Comparison of ENCODE assay signal across 14 cellular contexts in genomic region chr4:139902328-139903217, GRCh38.
DNase-seq lines count a peak whose midpoint lies in the region; ATAC-seq, FAIRE-seq and TF ChIP-seq lines count a peak whose summit lies in the region.
"Had no signal": no experiment of that assay in that cellular context is flagged by ENCODE, and none has a peak within 500 bp of the region (broad histone marks: within the 10 kb centered on the region; RNA-seq: fewer than 3 reads in every experiment).

No MANE protein-coding gene starts in this region.

- H3K4me2 ChIP-seq in neural cell (ENCODE audit: low read length), result no peak overlapping the region

- H3K9me3 ChIP-seq in neural cell (ENCODE audit: low read length), result no peaks in the 10 kb centered on the region
- H3K9me3 ChIP-seq in uterus, result no peaks in the 10 kb centered on the region

- ATAC-seq in HG02763 (IDR thresholded peaks at IDR 0.05; ENCODE audit: unreplicated experiment), result no peak
- ATAC-seq in HG03460 (IDR thresholded peaks at IDR 0.05; ENCODE audit: unreplicated experiment), result no peak
- ATAC-seq: GM12878, Panc1 had no signal

- H3K27ac ChIP-seq in neural cell (ENCODE audit: low read length), result peak overlapping the region; percentile 63
- peak overlapping the region; percentile 71 to 91 for H3K27ac ChIP-seq in uterus

- peak overlapping the region; percentile 8 for H3K4me3 ChIP-seq in neural cell (ENCODE audit: low read length)
- peak overlapping the region; percentile 30 to 41 for H3K4me3 ChIP-seq in uterus
- H3K4me3 ChIP-seq: GM12878 had no signal

- no peak for TF ChIP-seq EP300 in neural cell (conservative IDR thresholded peaks at IDR 0.05; ENCODE audit: poor library complexity, severe bottlenecking)

- H3K27me3 ChIP-seq in neural cell (ENCODE audit: insufficient read depth, low read depth, low read length) (no peaks in the 10 kb centered on the region), uterus (no peaks in the 10 kb centered on the region)

- TF ChIP-seq POLR2A in uterus (IDR thresholded peaks at IDR 0.05), result no peak

- H4K20me1 ChIP-seq in neural cell (ENCODE audit: insufficient read depth), result no peaks in the 10 kb centered on the region

- peak; percentile 50 for FAIRE-seq in endometrium (lab: Jason Lieb, UNC)
- FAIRE-seq: GM12878 had no signal

- H3K9ac ChIP-seq in neural cell (ENCODE audit: low read length), result peak overlapping the region; percentile 50

- TF ChIP-seq RAD21 in neural cell (conservative IDR thresholded peaks at IDR 0.05), result peak; percentile 9

- H3K79me2 ChIP-seq in neural cell (replicated peaks; ENCODE audit: insufficient read depth, low read length), result no peaks in the 10 kb centered on the region

- TF ChIP-seq CTCF in neural cell (IDR thresholded peaks at IDR 0.05; ENCODE audit: poor library complexity, severe bottlenecking), result no peak
- TF ChIP-seq CTCF in uterus (IDR thresholded peaks at IDR 0.05), result peak in 2 of 4 experiments; percentile 24 to 43

- H3K36me3 ChIP-seq in neural cell (ENCODE audit: insufficient read depth, low read length) (peaks cover 3% of the 10 kb centered on the region), uterus (no peaks in the 10 kb centered on the region)

- peaks cover 0 to 5% of the 10 kb centered on the region in 2 donors for H3K4me1 ChIP-seq in uterus

- no peak overlapping the region for H2AFZ ChIP-seq in neural cell (ENCODE audit: low read depth, low read length)

- intact Hi-C loops in uterus (cut with DNase I; ENCODE audit: low total_unique reads), result loop anchor here (10.0 kb wide), 1 partner anchor 168 kb away; no protein-coding TSS in a partner anchor

- H3F3A ChIP-seq in neural cell (ENCODE audit: insufficient read depth, low read length, poor library complexity, severe bottlenecking), result no peaks in the 10 kb centered on the region

- DNase-seq in NCI-H748 (lab: John Stamatoyannopoulos, UW; ENCODE audit: unreplicated experiment) (peak; percentile 44), NCI-H748 treated with DMSO at 0.1 percent for 48 hours (lab: John Stamatoyannopoulos, UW) (no peak), uterus (peak in 1 of 2 donors; percentile 42), cortex of kidney (lab: John Stamatoyannopoulos, UW) (no peak)
- DNase-seq: activated CD4-positive, alpha-beta T cell treated with anti-CD3 and anti-CD28 coated beads, Interleukin-2, amount 50 U/mL, for 1 hour; H9; KG1; stimulated activated CD4-positive, alpha-beta T cell treated with anti-CD3 and anti-CD28 coated beads, Interleukin-2, amount 100 ng/mL, for 48 hours had no signal

- no peaks in the 10 kb centered on the region for H3K9me2 ChIP-seq in neural cell (ENCODE audit: insufficient read depth, low read length)

TF ChIP-seq in neural cell, 6 proteins besides CTCF, POLR2A, EP300 and RAD21:
- TF ChIP-seq, protein P1, sequence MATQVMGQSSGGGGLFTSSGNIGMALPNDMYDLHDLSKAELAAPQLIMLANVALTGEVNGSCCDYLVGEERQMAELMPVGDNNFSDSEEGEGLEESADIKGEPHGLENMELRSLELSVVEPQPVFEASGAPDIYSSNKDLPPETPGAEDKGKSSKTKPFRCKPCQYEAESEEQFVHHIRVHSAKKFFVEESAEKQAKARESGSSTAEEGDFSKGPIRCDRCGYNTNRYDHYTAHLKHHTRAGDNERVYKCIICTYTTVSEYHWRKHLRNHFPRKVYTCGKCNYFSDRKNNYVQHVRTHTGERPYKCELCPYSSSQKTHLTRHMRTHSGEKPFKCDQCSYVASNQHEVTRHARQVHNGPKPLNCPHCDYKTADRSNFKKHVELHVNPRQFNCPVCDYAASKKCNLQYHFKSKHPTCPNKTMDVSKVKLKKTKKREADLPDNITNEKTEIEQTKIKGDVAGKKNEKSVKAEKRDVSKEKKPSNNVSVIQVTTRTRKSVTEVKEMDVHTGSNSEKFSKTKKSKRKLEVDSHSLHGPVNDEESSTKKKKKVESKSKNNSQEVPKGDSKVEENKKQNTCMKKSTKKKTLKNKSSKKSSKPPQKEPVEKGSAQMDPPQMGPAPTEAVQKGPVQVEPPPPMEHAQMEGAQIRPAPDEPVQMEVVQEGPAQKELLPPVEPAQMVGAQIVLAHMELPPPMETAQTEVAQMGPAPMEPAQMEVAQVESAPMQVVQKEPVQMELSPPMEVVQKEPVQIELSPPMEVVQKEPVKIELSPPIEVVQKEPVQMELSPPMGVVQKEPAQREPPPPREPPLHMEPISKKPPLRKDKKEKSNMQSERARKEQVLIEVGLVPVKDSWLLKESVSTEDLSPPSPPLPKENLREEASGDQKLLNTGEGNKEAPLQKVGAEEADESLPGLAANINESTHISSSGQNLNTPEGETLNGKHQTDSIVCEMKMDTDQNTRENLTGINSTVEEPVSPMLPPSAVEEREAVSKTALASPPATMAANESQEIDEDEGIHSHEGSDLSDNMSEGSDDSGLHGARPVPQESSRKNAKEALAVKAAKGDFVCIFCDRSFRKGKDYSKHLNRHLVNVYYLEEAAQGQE (IDR thresholded peaks at IDR 0.05; ENCODE audit: borderline replicate concordance), result peak; percentile 35
- TF ChIP-seq MXI1 (conservative IDR thresholded peaks at IDR 0.05; ENCODE audit: poor library complexity, severe bottlenecking), result no peak
